ENCODE assay signal across 8 cellular contexts in genomic region chr12:121801601-121802484, GRCh38. TPM values are rescaled to one million over a fixed set of nuclear protein-coding genes. Genes with fewer than 3 reads are reported as not detected.
DNase-seq lines count a peak whose midpoint lies in the region; ATAC-seq and TF ChIP-seq lines count a peak whose summit lies in the region.

No MANE protein-coding gene starts in this region.

- H3K9me3 ChIP-seq in esophagus (ENCODE audit: control insufficient read depth in 2 of 2, insufficient read depth in 1 of 2, low read depth in 1 of 2, low read length in 1 of 2): no peaks in the 10 kb centered on the region

- CTCF ChIA-PET in activated CD4-positive, alpha-beta memory T cell treated with anti-CD3 and anti-CD28 coated beads, Interleukin-2, amount 10 ng/mL, durations not matched to agents 7 days and 5 days (lab: Charles Lee): interaction anchor here (0.6 to 14.5 kb wide), 5 partner anchors 10 to 303 kb away, joined by 3 to 683 read pairs (median 12); partner anchors contain the start of genes PSMD9 and RHOF

- H3K4me1 ChIP-seq in esophagus (ENCODE audit: control insufficient read depth in 2 of 2, insufficient read depth in 2 of 2, low read length in 1 of 2): peaks cover 10 to 22% of the 10 kb centered on the region in 2 donors

- H3K4me3 Mint-ChIP-seq in activated CD4-positive, alpha-beta memory T cell treated with anti-CD3 and anti-CD28 coated beads, Interleukin-2, amount 10 ng/mL, durations not matched to agents 7 days and 5 days: peak overlapping the region; percentile 81
- H3K4me3 Mint-ChIP-seq in nephron: peak overlapping the region; percentile 87 to 95 (median 92)

- peaks cover 56% of the 10 kb centered on the region for H3K36me3 Mint-ChIP-seq in activated CD4-positive, alpha-beta memory T cell treated with anti-CD3 and anti-CD28 coated beads, Interleukin-2, amount 10 ng/mL, durations not matched to agents 7 days and 5 days (ENCODE audit: low read depth)
- H3K36me3 Mint-ChIP-seq in nephron (ENCODE audit: low read depth): peaks cover 28% of the 10 kb centered on the region

- H3K27ac ChIP-seq in esophagus (ENCODE audit: low read depth in 2 of 2, low read length in 1 of 2): peak overlapping the region; percentile 99 to 100

- 3% methylated on average over 18 of the region's 18 CpGs for WGBS in esophagus, 2 donors

- no peak for TF ChIP-seq CTCF in GM12864 (IDR thresholded peaks at IDR 0.05; ENCODE audit: low read depth, low read length, missing control alignments)
- TF ChIP-seq CTCF in nephron (IDR thresholded peaks at IDR 0.05; ENCODE audit: unreplicated experiment in 3 of 3): no peak

- peak overlapping the region; percentile 100 for H3K27ac Mint-ChIP-seq in activated CD4-positive, alpha-beta memory T cell treated with anti-CD3 and anti-CD28 coated beads, Interleukin-2, amount 10 ng/mL, durations not matched to agents 7 days and 5 days
- peak overlapping the region; percentile 99 to 100 (median 100) for H3K27ac Mint-ChIP-seq in nephron

- H3K4me1 Mint-ChIP-seq in activated CD4-positive, alpha-beta memory T cell treated with anti-CD3 and anti-CD28 coated beads, Interleukin-2, amount 10 ng/mL, durations not matched to agents 7 days and 5 days: peaks cover 35% of the 10 kb centered on the region
- peaks cover 34% of the 10 kb centered on the region for H3K4me1 Mint-ChIP-seq in nephron

- H3K27me3 Mint-ChIP-seq in activated CD4-positive, alpha-beta memory T cell treated with anti-CD3 and anti-CD28 coated beads, Interleukin-2, amount 10 ng/mL, durations not matched to agents 7 days and 5 days: no peaks in the 10 kb centered on the region
- H3K27me3 Mint-ChIP-seq in nephron (ENCODE audit: low read depth): no peaks in the 10 kb centered on the region

- peaks cover 0 to 4% of the 10 kb centered on the region in 2 donors for H3K36me3 ChIP-seq in esophagus (ENCODE audit: control insufficient read depth in 2 of 2, insufficient read depth in 2 of 2, low read length in 1 of 2)

- H3K9me3 Mint-ChIP-seq in activated CD4-positive, alpha-beta memory T cell treated with anti-CD3 and anti-CD28 coated beads, Interleukin-2, amount 10 ng/mL, durations not matched to agents 7 days and 5 days: no peaks in the 10 kb centered on the region
- H3K9me3 Mint-ChIP-seq in nephron: no peaks in the 10 kb centered on the region

- no peaks in the 10 kb centered on the region for H3K27me3 ChIP-seq in esophagus (ENCODE audit: control insufficient read depth in 1 of 2, insufficient read depth in 2 of 2, low read length in 2 of 2)

- POLR2A ChIA-PET in activated CD4-positive, alpha-beta memory T cell treated with anti-CD3 and anti-CD28 coated beads, Interleukin-2, amount 10 ng/mL, durations not matched to agents 7 days and 5 days (lab: Charles Lee): interaction anchor here (0.9 to 32.8 kb wide), 20 partner anchors 1 to 1601 kb away, joined by 3 to 1170 read pairs (median 4); partner anchors contain the start of genes PSMD9, RHOF, RNF34 and RPLP0

- ATAC-seq in GM18870 (IDR thresholded peaks at IDR 0.05; ENCODE audit: unreplicated experiment): no peak
- ATAC-seq in HG03378 (IDR thresholded peaks at IDR 0.05; ENCODE audit: unreplicated experiment): no peak

- DNase-seq in GM12864 (ENCODE audit: low read depth) (no peak), NCI-H2029 (lab: John Stamatoyannopoulos, UW) (peak; percentile 94), GM03348 (ENCODE audit: low spot score) (no peak)
- peak; percentile 53 for DNase-seq in activated CD4-positive, alpha-beta memory T cell treated with anti-CD3 and anti-CD28 coated beads, Interleukin-2, amount 10 ng/mL, durations not matched to agents 7 days and 5 days

- H3K4me3 ChIP-seq in GM12864 (ENCODE audit: low read depth, low read length): peak overlapping the region; percentile 79
- peak overlapping the region; percentile 71 to 88 for H3K4me3 ChIP-seq in esophagus (ENCODE audit: low read depth in 1 of 2, low read length in 2 of 2)

RNA-seq across cellular contexts. Expression of gene SETD1B, which starts 2.0 kb away (rescaled TPM):
- total RNA-seq in activated CD4-positive, alpha-beta memory T cell treated with anti-CD3 and anti-CD28 coated beads, Interleukin-2, amount 10 ng/mL, durations not matched to agents 7 days and 5 days: 10 to 100 TPM; 26.5 to 26.9 TPM
- polyA plus RNA-seq in esophagus: 10 to 100 TPM in 1 of 2 donors, 1 to 10 TPM in 1; 7.7 to 12.8 TPM

RNA-seq across cellular contexts. Expression of gene RHOF, which starts 8.4 kb away (rescaled TPM):
- 100 to 1,000 TPM; 157 to 163 TPM for total RNA-seq in activated CD4-positive, alpha-beta memory T cell treated with anti-CD3 and anti-CD28 coated beads, Interleukin-2, amount 10 ng/mL, durations not matched to agents 7 days and 5 days
- 1 to 10 TPM; 5.8 to 6.4 TPM for polyA plus RNA-seq in esophagus

RNA-seq across cellular contexts. Expression of gene HPD, which starts 56.8 kb away (rescaled TPM):
- total RNA-seq in activated CD4-positive, alpha-beta memory T cell treated with anti-CD3 and anti-CD28 coated beads, Interleukin-2, amount 10 ng/mL, durations not matched to agents 7 days and 5 days: not detected
- polyA plus RNA-seq in esophagus: under 1 TPM; 0.29 to 0.31 TPM

Comparison
In these comparisons a context has a peak if more than half of its experiments do, and no peak if none do; other contexts are left out.
1. DNase-seq: peak in NCI-H2029 (single experiment) and activated CD4-positive, alpha-beta memory T cell treated with anti-CD3 and anti-CD28 coated beads, Interleukin-2, amount 10 ng/mL, durations not matched to agents 7 days and 5 days (single experiment); none in GM12864 (single experiment) and GM03348 (single experiment).